In genomic region chrX:1443496-1444075, GRCh38 we compare ENCODE assay signal across 18 cellular contexts. TPM values are rescaled to one million over a fixed set of nuclear protein-coding genes. Genes with fewer than 3 reads are reported as not detected.
DNase-seq lines count a peak whose midpoint lies in the region; ATAC-seq and TF ChIP-seq lines count a peak whose summit lies in the region.
"Had no signal": no experiment of that assay in that cellular context is flagged by ENCODE, and none has a peak within 500 bp of the region (broad histone marks: within the 10 kb centered on the region; RNA-seq: fewer than 3 reads in every experiment).

No MANE protein-coding gene starts in this region.

- peak; percentile 15 to 16 for DNase-seq in activated T-cell treated with anti-CD3 and anti-CD28 coated beads, Interleukin-2, amount 50 U/mL, for 48 hours
- DNase-seq in activated T-cell treated with anti-CD3 and anti-CD28 coated beads for 4 hours: no peak
- peak; percentile 32 for DNase-seq in RWPE2 (ENCODE audit: low spot score)
- DNase-seq in endodermal cell: peak; percentile 29
- peak; percentile 55 for DNase-seq in spleen
- DNase-seq in NCI-H146 (lab: John Stamatoyannopoulos, UW): no peak
- DNase-seq in HK-2 (ENCODE audit: unreplicated experiment): no peak
- DNase-seq: caudate nucleus, DMS79, HFFc6, hypothalamus, left colon, NCI-H1048, NCI-H2171 had no signal

- H3K27ac Mint-ChIP-seq in endodermal cell: no peak overlapping the region
- H3K27ac Mint-ChIP-seq: CD4-positive, alpha-beta T cell; HFFc6; stimulated activated naive CD8-positive, alpha-beta T cell treated with anti-CD3 and anti-CD28 coated beads, Interleukin-15, Interleukin-2, amounts not matched to agents 100 ng/mL and 50 ng/mL, for 24 hours had no signal

- H3K36me3 Mint-ChIP-seq in endodermal cell (ENCODE audit: low read depth): peaks cover 75% of the 10 kb centered on the region

- H3K4me3 Mint-ChIP-seq in endodermal cell: no peak overlapping the region
- H3K4me3 Mint-ChIP-seq: CD4-positive, alpha-beta T cell; effector memory CD8-positive, alpha-beta T cell; HFFc6; stimulated activated naive CD8-positive, alpha-beta T cell treated with anti-CD3 and anti-CD28 coated beads, Interleukin-15, Interleukin-2, amounts not matched to agents 100 ng/mL and 50 ng/mL, for 24 hours had no signal

- WGBS in endodermal cell (ENCODE audit: insufficient coverage in 1 of 2, insufficient read length in 1 of 2), 2 experiments: 84 to 88% methylated on average over 19 to 26 of the region's 26 CpGs
- WGBS in spleen, 5 donors: 85 to 90% (median 88%) methylated on average over 25 to 26 of the region's 26 CpGs

- H3K9me3 Mint-ChIP-seq in endodermal cell: peaks cover 53% of the 10 kb centered on the region

- H3K4me3 ChIP-seq in RWPE2 (ENCODE audit: severe bottlenecking) (no peak overlapping the region), endodermal cell (ENCODE audit: low read length) (no peak overlapping the region), spleen (no peak overlapping the region)

- H3K4me1 ChIP-seq in RWPE2 (ENCODE audit: insufficient read depth, poor library complexity, severe bottlenecking): no peaks in the 10 kb centered on the region
- no peaks in the 10 kb centered on the region for H3K4me1 ChIP-seq in endodermal cell (ENCODE audit: control insufficient read depth, insufficient read depth, low read length)
- H3K4me1 ChIP-seq in spleen: no peaks in the 10 kb centered on the region

- H3K36me3 ChIP-seq in RWPE2 (ENCODE audit: low read depth) (peaks cover 23% of the 10 kb centered on the region), endodermal cell (ENCODE audit: control insufficient read depth, insufficient read depth, low read length) (peaks cover 34% of the 10 kb centered on the region), spleen (peaks cover 0 to 52% (median 23%) of the 10 kb centered on the region in 6 donors)

- H3K27ac ChIP-seq in RWPE2 (ENCODE audit: poor library complexity, severe bottlenecking) (no peak overlapping the region), endodermal cell (ENCODE audit: low read depth, low read length) (no peak overlapping the region), spleen (no peak overlapping the region)

- no peak for ATAC-seq in RWPE2 (ENCODE audit: low read depth)
- no peak for ATAC-seq in GM19324 (IDR thresholded peaks at IDR 0.05; ENCODE audit: low FRiP score, unreplicated experiment)
- ATAC-seq: effector memory CD8-positive, alpha-beta T cell; left colon had no signal

- no peaks in the 10 kb centered on the region for H3K9me3 ChIP-seq in RWPE2 (ENCODE audit: severe bottlenecking)
- peaks cover 14% of the 10 kb centered on the region for H3K9me3 ChIP-seq in endodermal cell (ENCODE audit: control insufficient read depth, low read length)
- peaks cover 0 to 24% (median 6%) of the 10 kb centered on the region in 8 donors for H3K9me3 ChIP-seq in spleen

- no peak for TF ChIP-seq POLR2A in spleen (IDR thresholded peaks at IDR 0.05)

- no peak for TF ChIP-seq CTCF in RWPE2 (IDR thresholded peaks at IDR 0.05; ENCODE audit: poor library complexity, severe bottlenecking)
- no peak for TF ChIP-seq CTCF in endodermal cell (conservative IDR thresholded peaks at IDR 0.05)
- no peak for TF ChIP-seq CTCF in spleen (IDR thresholded peaks at IDR 0.05 in 8 of 11, conservative IDR thresholded peaks at IDR 0.05 in 3 of 11)

- H3K9ac ChIP-seq in endodermal cell (ENCODE audit: extremely low read depth, low read length, poor library complexity, severe bottlenecking): no peak overlapping the region

- H3K4me1 Mint-ChIP-seq in endodermal cell: no peaks in the 10 kb centered on the region

- intact Hi-C loops in spleen (cut with DNase I; ENCODE audit: low total_unique reads): no loop called here

- no peaks in the 10 kb centered on the region for H3K27me3 Mint-ChIP-seq in endodermal cell (ENCODE audit: insufficient read depth)
- H3K27me3 Mint-ChIP-seq: CD4-positive, alpha-beta T cell; effector memory CD8-positive, alpha-beta T cell; stimulated activated naive CD8-positive, alpha-beta T cell treated with anti-CD3 and anti-CD28 coated beads, Interleukin-15, Interleukin-2, amounts not matched to agents 100 ng/mL and 50 ng/mL, for 24 hours had no signal

- H3K27me3 ChIP-seq in RWPE2 (ENCODE audit: insufficient read depth, poor library complexity, severe bottlenecking): no peaks in the 10 kb centered on the region
- no peaks in the 10 kb centered on the region for H3K27me3 ChIP-seq in endodermal cell (ENCODE audit: control insufficient read depth, insufficient read depth, low read length, poor library complexity, severe bottlenecking)
- no peaks in the 10 kb centered on the region for H3K27me3 ChIP-seq in spleen (replicated peaks in 1 of 7)

RNA-seq across cellular contexts. Expression of gene ASMTL, which starts 9.1 kb away (rescaled TPM):
- total RNA-seq in endodermal cell (10 to 100 TPM; 46.7 to 80.9 TPM), spleen (10 to 100 TPM; 21.3 to 35.5 (median 27.9) TPM)
- polyA plus RNA-seq in endodermal cell (2013, experiment 1 of 2): 48.3 TPM
- 43.1 TPM for polyA plus RNA-seq in endodermal cell (2013, experiment 2 of 2)
- polyA plus RNA-seq in spleen: 10 to 100 TPM; 25.0 to 28.8 (median 26.6) TPM

RNA-seq across cellular contexts. Expression of gene SLC25A6, which starts 51.7 kb away (rescaled TPM):
- total RNA-seq in endodermal cell (100 to 1,000 TPM; 424 to 429 TPM), spleen (100 to 1,000 TPM; 255 to 309 (median 297) TPM)
- 420 TPM for polyA plus RNA-seq in endodermal cell (2013, experiment 1 of 2)
- 381 TPM for polyA plus RNA-seq in endodermal cell (2013, experiment 2 of 2)
- 100 to 1,000 TPM; 396 to 443 (median 425) TPM for polyA plus RNA-seq in spleen

Comparison
In these comparisons a context has a peak if more than half of its experiments do, and no peak if none do; other contexts are left out.
1. DNase-seq: peak in activated T-cell treated with anti-CD3 and anti-CD28 coated beads, Interleukin-2, amount 50 U/mL, for 48 hours (2 of 2), RWPE2 (single experiment), endodermal cell (single experiment) and spleen (single experiment); none in activated T-cell treated with anti-CD3 and anti-CD28 coated beads for 4 hours (single experiment), NCI-H146 (single experiment) and HK-2 (single experiment).